Comparison of ENCODE assay signal across 24 cellular contexts in genomic region chr1:55035904-55036303, GRCh38. TPM values are rescaled to one million over a fixed set of nuclear protein-coding genes. Genes with fewer than 3 reads are reported as not detected.
DNase-seq lines count a peak whose midpoint lies in the region; ATAC-seq and TF ChIP-seq lines count a peak whose summit lies in the region.
"Had no signal": no experiment of that assay in that cellular context is flagged by ENCODE, and none has a peak within 500 bp of the region (broad histone marks: within the 10 kb centered on the region; RNA-seq: fewer than 3 reads in every experiment).

No MANE protein-coding gene starts in this region.

- POLR2A ChIA-PET in activated CD8-positive, alpha-beta T cell treated with anti-CD3 and anti-CD28 coated beads for 36 hours (lab: Charles Lee) = no interaction called here
- POLR2A ChIA-PET in activated CD8-positive, alpha-beta T cell treated with anti-CD3 and anti-CD28 coated beads, Interleukin-2, amount 10 ng/mL, durations not matched to agents 7 days and 5 days (lab: Charles Lee) = no interaction called here

- intact Hi-C loops in activated CD8-positive, alpha-beta T cell treated with anti-CD3 and anti-CD28 coated beads for 36 hours (cut with micrococcal nuclease) = no loop called here
- intact Hi-C loops in upper lobe of right lung (cut with DNase I) = no loop called here

- no peaks in the 10 kb centered on the region for H3K9me3 Mint-ChIP-seq in activated CD8-positive, alpha-beta T cell treated with anti-CD3 and anti-CD28 coated beads for 36 hours
- H3K9me3 Mint-ChIP-seq in activated CD8-positive, alpha-beta T cell treated with anti-CD3 and anti-CD28 coated beads, Interleukin-2, amount 10 ng/mL, durations not matched to agents 7 days and 5 days (ENCODE audit: insufficient read depth) = no peaks in the 10 kb centered on the region
- peaks cover 10% of the 10 kb centered on the region for H3K9me3 Mint-ChIP-seq in endodermal cell
- H3K9me3 Mint-ChIP-seq: activated CD4-positive, alpha-beta T cell treated with anti-CD3 and anti-CD28 coated beads, Interleukin-2, amount 10 ng/mL, durations not matched to agents 7 days and 5 days; activated T-cell treated with anti-CD3 and anti-CD28 coated beads, Interleukin-2, amount 50 U/mL, for 4 hours; CD8-positive, alpha-beta memory T cell; stimulated activated naive CD8-positive, alpha-beta T cell treated with anti-CD3 and anti-CD28 coated beads, Interleukin-15, Interleukin-2, amounts not matched to agents 100 ng/mL and 50 ng/mL, for 24 hours had no signal

- H3K36me3 ChIP-seq in endodermal cell (ENCODE audit: control insufficient read depth, insufficient read depth, low read length) (no peaks in the 10 kb centered on the region), upper lobe of right lung (no peaks in the 10 kb centered on the region)
- H3K36me3 ChIP-seq: cardiac muscle cell, left lung had no signal

- peak; percentile 27 for ATAC-seq in activated CD8-positive, alpha-beta T cell treated with anti-CD3 and anti-CD28 coated beads for 36 hours
- no peak for ATAC-seq in activated CD8-positive, alpha-beta T cell treated with anti-CD3 and anti-CD28 coated beads, Interleukin-2, amount 10 ng/mL, durations not matched to agents 7 days and 5 days
- peak; percentile 47 for ATAC-seq in upper lobe of right lung
- no peak for ATAC-seq in HG02840 (IDR thresholded peaks at IDR 0.05; ENCODE audit: low FRiP score, unreplicated experiment)
- no peak for ATAC-seq in GM18519 (IDR thresholded peaks at IDR 0.05; ENCODE audit: low FRiP score, unreplicated experiment)
- ATAC-seq: activated T-cell treated with anti-CD3 and anti-CD28 coated beads, Interleukin-2, amount 50 U/mL, for 4 hours; left lung had no signal

- peaks cover 3% of the 10 kb centered on the region for H3K4me1 Mint-ChIP-seq in activated CD8-positive, alpha-beta T cell treated with anti-CD3 and anti-CD28 coated beads for 36 hours (ENCODE audit: low read depth)
- no peaks in the 10 kb centered on the region for H3K4me1 Mint-ChIP-seq in activated CD8-positive, alpha-beta T cell treated with anti-CD3 and anti-CD28 coated beads, Interleukin-2, amount 10 ng/mL, durations not matched to agents 7 days and 5 days (ENCODE audit: low read depth)
- peaks cover 46% of the 10 kb centered on the region for H3K4me1 Mint-ChIP-seq in endodermal cell

- no peak for TF ChIP-seq CTCF in activated CD8-positive, alpha-beta T cell treated with anti-CD3 and anti-CD28 coated beads for 36 hours (IDR thresholded peaks at IDR 0.05)
- TF ChIP-seq CTCF in endodermal cell (conservative IDR thresholded peaks at IDR 0.05) = peak; percentile 62
- TF ChIP-seq CTCF in upper lobe of right lung (IDR thresholded peaks at IDR 0.05) = peak; percentile 32

- peaks cover 17% of the 10 kb centered on the region for H3K4me1 ChIP-seq in endodermal cell (ENCODE audit: control insufficient read depth, insufficient read depth, low read length)
- no peaks in the 10 kb centered on the region for H3K4me1 ChIP-seq in upper lobe of right lung

- H3K9ac ChIP-seq in endodermal cell (ENCODE audit: extremely low read depth, low read length, poor library complexity, severe bottlenecking) = no peak overlapping the region

- no peak overlapping the region for H3K4me3 Mint-ChIP-seq in activated CD8-positive, alpha-beta T cell treated with anti-CD3 and anti-CD28 coated beads for 36 hours
- H3K4me3 Mint-ChIP-seq in activated CD8-positive, alpha-beta T cell treated with anti-CD3 and anti-CD28 coated beads, Interleukin-2, amount 10 ng/mL, durations not matched to agents 7 days and 5 days = no peak overlapping the region
- no peak overlapping the region for H3K4me3 Mint-ChIP-seq in endodermal cell
- H3K4me3 Mint-ChIP-seq: activated CD4-positive, alpha-beta T cell treated with anti-CD3 and anti-CD28 coated beads, Interleukin-2, amount 10 ng/mL, durations not matched to agents 7 days and 5 days; activated T-cell treated with anti-CD3 and anti-CD28 coated beads, Interleukin-2, amount 50 U/mL, for 4 hours; CD8-positive, alpha-beta memory T cell; naive B cell; stimulated activated naive CD8-positive, alpha-beta T cell treated with anti-CD3 and anti-CD28 coated beads, Interleukin-15, Interleukin-2, amounts not matched to agents 100 ng/mL and 50 ng/mL, for 24 hours had no signal

- CTCF ChIA-PET in activated CD8-positive, alpha-beta T cell treated with anti-CD3 and anti-CD28 coated beads for 36 hours (lab: Charles Lee) = interaction anchor here (1.8 to 2.1 kb wide), 2 partner anchors 14 to 91 kb away, joined by 5 to 7 read pairs; no protein-coding TSS in a partner anchor
- CTCF ChIA-PET in activated CD8-positive, alpha-beta T cell treated with anti-CD3 and anti-CD28 coated beads, Interleukin-2, amount 10 ng/mL, durations not matched to agents 7 days and 5 days (lab: Charles Lee) = interaction anchor here (1.0 kb wide), 1 partner anchor 91 kb away, joined by 3 read pairs; no protein-coding TSS in a partner anchor

- peaks cover 12% of the 10 kb centered on the region for H3K9me3 ChIP-seq in endodermal cell (ENCODE audit: control insufficient read depth, low read length)
- no peaks in the 10 kb centered on the region for H3K9me3 ChIP-seq in upper lobe of right lung
- H3K9me3 ChIP-seq: left lung had no signal

- H3K27me3 ChIP-seq in endodermal cell (ENCODE audit: control insufficient read depth, insufficient read depth, low read length, poor library complexity, severe bottlenecking) (peaks cover 33% of the 10 kb centered on the region), upper lobe of right lung (peaks cover 46% of the 10 kb centered on the region)

- H3K27ac ChIP-seq in endodermal cell (ENCODE audit: low read depth, low read length) = no peak overlapping the region
- H3K27ac ChIP-seq in upper lobe of right lung = no peak overlapping the region
- H3K27ac ChIP-seq: cardiac muscle cell, left lung had no signal

- no peak overlapping the region for H3K4me3 ChIP-seq in endodermal cell (ENCODE audit: low read length)
- H3K4me3 ChIP-seq in upper lobe of right lung = no peak overlapping the region
- H3K4me3 ChIP-seq: cardiac muscle cell, left lung had no signal

- peaks cover 51% of the 10 kb centered on the region for H3K27me3 Mint-ChIP-seq in activated CD8-positive, alpha-beta T cell treated with anti-CD3 and anti-CD28 coated beads for 36 hours
- H3K27me3 Mint-ChIP-seq in activated CD8-positive, alpha-beta T cell treated with anti-CD3 and anti-CD28 coated beads, Interleukin-2, amount 10 ng/mL, durations not matched to agents 7 days and 5 days (ENCODE audit: low read depth) = peaks cover 61% of the 10 kb centered on the region
- H3K27me3 Mint-ChIP-seq in endodermal cell (ENCODE audit: insufficient read depth) = peaks cover 35% of the 10 kb centered on the region

- DNase-seq in activated CD8-positive, alpha-beta T cell treated with anti-CD3 and anti-CD28 coated beads for 36 hours = no peak
- DNase-seq in activated CD8-positive, alpha-beta T cell treated with anti-CD3 and anti-CD28 coated beads, Interleukin-2, amount 10 ng/mL, durations not matched to agents 7 days and 5 days = no peak
- peak; percentile 17 to 40 for DNase-seq in NOMO-1 (lab: John Stamatoyannopoulos, UW; ENCODE audit: unreplicated experiment in 2 of 2)
- DNase-seq in endodermal cell = no peak
- no peak for DNase-seq in upper lobe of right lung
- no peak for DNase-seq in stimulated activated CD4-positive, alpha-beta T cell treated with anti-CD3 and anti-CD28 coated beads, Interleukin-15, amount 100 ng/mL, for 24 hours
- DNase-seq: activated CD4-positive, alpha-beta T cell treated with anti-CD3 and anti-CD28 coated beads, Interleukin-2, amount 10 ng/mL, durations not matched to agents 7 days and 5 days; activated T-cell treated with anti-CD3 and anti-CD28 coated beads, Interleukin-2, amount 50 U/mL, for 4 hours; CD8-positive, alpha-beta memory T cell; effector CD8-positive, alpha-beta T cell; left lung; naive B cell; NCI-H1092; NCI-H2107; NCI-H82; stimulated activated CD4-positive, alpha-beta T cell treated with anti-CD3 and anti-CD28 coated beads, Interleukin-12 subunit alpha, Interleukin-12 subunit beta, amount 100 ng/mL, for 4 hours; T-helper 9 cell had no signal

- H3K27ac Mint-ChIP-seq in activated CD8-positive, alpha-beta T cell treated with anti-CD3 and anti-CD28 coated beads for 36 hours = no peak overlapping the region
- no peak overlapping the region for H3K27ac Mint-ChIP-seq in activated CD8-positive, alpha-beta T cell treated with anti-CD3 and anti-CD28 coated beads, Interleukin-2, amount 10 ng/mL, durations not matched to agents 7 days and 5 days
- H3K27ac Mint-ChIP-seq in endodermal cell = no peak overlapping the region
- H3K27ac Mint-ChIP-seq: activated CD4-positive, alpha-beta T cell treated with anti-CD3 and anti-CD28 coated beads, Interleukin-2, amount 10 ng/mL, durations not matched to agents 7 days and 5 days; CD8-positive, alpha-beta memory T cell; naive B cell; stimulated activated naive CD8-positive, alpha-beta T cell treated with anti-CD3 and anti-CD28 coated beads, Interleukin-15, Interleukin-2, amounts not matched to agents 100 ng/mL and 50 ng/mL, for 24 hours had no signal

- no peaks in the 10 kb centered on the region for H3K36me3 Mint-ChIP-seq in activated CD8-positive, alpha-beta T cell treated with anti-CD3 and anti-CD28 coated beads for 36 hours (ENCODE audit: low read depth)
- H3K36me3 Mint-ChIP-seq in activated CD8-positive, alpha-beta T cell treated with anti-CD3 and anti-CD28 coated beads, Interleukin-2, amount 10 ng/mL, durations not matched to agents 7 days and 5 days (ENCODE audit: low read depth) = no peaks in the 10 kb centered on the region
- H3K36me3 Mint-ChIP-seq in endodermal cell (ENCODE audit: low read depth) = peaks cover 9% of the 10 kb centered on the region
- H3K36me3 Mint-ChIP-seq: CD8-positive, alpha-beta memory T cell had no signal

- 95 to 100% methylated on average over 1 to 4 of the region's 4 CpGs for WGBS in endodermal cell (ENCODE audit: insufficient coverage in 1 of 2, insufficient read length in 1 of 2), 2 experiments

RNA-seq across cellular contexts. Expression of gene PCSK9, which starts 3.4 kb away (rescaled TPM):
- not detected for total RNA-seq in activated CD8-positive, alpha-beta T cell treated with anti-CD3 and anti-CD28 coated beads for 36 hours
- total RNA-seq in activated CD8-positive, alpha-beta T cell treated with anti-CD3 and anti-CD28 coated beads, Interleukin-2, amount 10 ng/mL, durations not matched to agents 7 days and 5 days = not detected
- total RNA-seq in endodermal cell (10 to 100 TPM; 26.1 to 59.9 TPM), upper lobe of right lung (23.5 TPM)
- polyA plus RNA-seq in endodermal cell (2013, experiment 1 of 2) = 19.1 TPM
- 20.2 TPM for polyA plus RNA-seq in endodermal cell (2013, experiment 2 of 2)
- total RNA-seq: activated CD4-positive, alpha-beta T cell treated with anti-CD3 and anti-CD28 coated beads, Interleukin-2, amount 10 ng/mL, durations not matched to agents 7 days and 5 days; CD8-positive, alpha-beta memory T cell had no signal
- polyA plus RNA-seq: cardiac muscle cell; CD8-positive, alpha-beta memory T cell had no signal

RNA-seq across cellular contexts. Expression of gene BSND, which starts 37.2 kb away (rescaled TPM):
- total RNA-seq in activated CD8-positive, alpha-beta T cell treated with anti-CD3 and anti-CD28 coated beads for 36 hours = not detected
- total RNA-seq in activated CD8-positive, alpha-beta T cell treated with anti-CD3 and anti-CD28 coated beads, Interleukin-2, amount 10 ng/mL, durations not matched to agents 7 days and 5 days = under 1 TPM in 1 of 2 experiments, not detected in 1; 0.05 TPM
- total RNA-seq in endodermal cell = under 1 TPM; 0.13 to 0.20 TPM
- polyA plus RNA-seq in endodermal cell (2013, experiment 1 of 2) = not detected
- 0.04 TPM for polyA plus RNA-seq in endodermal cell (2013, experiment 2 of 2)
- total RNA-seq in upper lobe of right lung = not detected
- total RNA-seq: A673; activated T-cell treated with anti-CD3 and anti-CD28 coated beads, Interleukin-2, amount 50 U/mL, for 4 hours; cardiac muscle cell; CD8-positive, alpha-beta memory T cell; left lung; posterior vena cava; urinary bladder had no signal
- polyA plus RNA-seq: cardiac muscle cell; CD8-positive, alpha-beta memory T cell; urinary bladder had no signal

RNA-seq across cellular contexts. Expression of gene TMEM61, which starts 55.5 kb away (rescaled TPM):
- total RNA-seq in activated CD8-positive, alpha-beta T cell treated with anti-CD3 and anti-CD28 coated beads for 36 hours = not detected
- total RNA-seq in activated CD8-positive, alpha-beta T cell treated with anti-CD3 and anti-CD28 coated beads, Interleukin-2, amount 10 ng/mL, durations not matched to agents 7 days and 5 days = not detected
- total RNA-seq in endodermal cell (not detected), upper lobe of right lung (2.3 TPM)
- 0.28 TPM for polyA plus RNA-seq in endodermal cell (2013, experiment 1 of 2)
- polyA plus RNA-seq in endodermal cell (2013, experiment 2 of 2) = 0.33 TPM
- total RNA-seq: A673; activated CD4-positive, alpha-beta T cell treated with anti-CD3 and anti-CD28 coated beads, Interleukin-2, amount 10 ng/mL, durations not matched to agents 7 days and 5 days; cardiac muscle cell; CD8-positive, alpha-beta memory T cell; urinary bladder had no signal
- polyA plus RNA-seq: cardiac muscle cell; CD8-positive, alpha-beta memory T cell had no signal

Comparison
In these comparisons a context has a peak if more than half of its experiments do, and no peak if none do; other contexts are left out.
1. ATAC-seq: peak in activated CD8-positive, alpha-beta T cell treated with anti-CD3 and anti-CD28 coated beads for 36 hours (single experiment) and upper lobe of right lung (single experiment); none in activated CD8-positive, alpha-beta T cell treated with anti-CD3 and anti-CD28 coated beads, Interleukin-2, amount 10 ng/mL, durations not matched to agents 7 days and 5 days (single experiment), HG02840 (single experiment) and GM18519 (single experiment).
2. DNase-seq: peak in NOMO-1 (2 of 2); none in activated CD8-positive, alpha-beta T cell treated with anti-CD3 and anti-CD28 coated beads for 36 hours (single experiment), activated CD8-positive, alpha-beta T cell treated with anti-CD3 and anti-CD28 coated beads, Interleukin-2, amount 10 ng/mL, durations not matched to agents 7 days and 5 days (single experiment), endodermal cell (single experiment), upper lobe of right lung (single experiment) and stimulated activated CD4-positive, alpha-beta T cell treated with anti-CD3 and anti-CD28 coated beads, Interleukin-15, amount 100 ng/mL, for 24 hours (single experiment).
3. RNA of gene PCSK9, which starts 3.4 kb away (total RNA-seq): 26.1 to 59.9 TPM in endodermal cell and 23.5 TPM in upper lobe of right lung (single experiment); not detected in activated CD8-positive, alpha-beta T cell treated with anti-CD3 and anti-CD28 coated beads for 36 hours and not detected in activated CD8-positive, alpha-beta T cell treated with anti-CD3 and anti-CD28 coated beads, Interleukin-2, amount 10 ng/mL, durations not matched to agents 7 days and 5 days; every median in the first group is over 10 times any median in the second.